10 cellular contexts compared by ENCODE assay signal in genomic region chr6:28351087-28351486, GRCh38. TPM values are rescaled to one million over a fixed set of nuclear protein-coding genes. Genes with fewer than 3 reads are reported as not detected.
DNase-seq lines count a peak whose midpoint lies in the region; TF ChIP-seq lines count a peak whose summit lies in the region.
"Had no signal": no experiment of that assay in that cellular context is flagged by ENCODE, and none has a peak within 500 bp of the region (broad histone marks: within the 10 kb centered on the region; RNA-seq: fewer than 3 reads in every experiment).

No MANE protein-coding gene starts in this region.

- no peak overlapping the region for H3K4me2 ChIP-seq in MM.1S (ENCODE audit: low read depth, low read length)

- peaks cover 14% of the 10 kb centered on the region for H3K79me2 ChIP-seq in MM.1S (ENCODE audit: low read length)

- WGBS in mesodermal cell (ENCODE audit: insufficient coverage in 2 of 2), 2 experiments = no CpG with 5 or more reads among the region's 2 CpGs

- intact Hi-C loops in A673 (cut with micrococcal nuclease; ENCODE audit: unreplicated experiment) = no loop called here

- H3K9me2 ChIP-seq in MM.1S (replicated peaks; ENCODE audit: insufficient read depth, low read length) = no peaks in the 10 kb centered on the region

- H4K20me1 ChIP-seq in MM.1S (ENCODE audit: insufficient read depth, low read length) = no peaks in the 10 kb centered on the region

- CTCF ChIA-PET in A673 (lab: Charles Lee) = no interaction called here

- no peaks in the 10 kb centered on the region for H3F3A ChIP-seq in MM.1S (ENCODE audit: insufficient read depth, low read length)

- POLR2A ChIA-PET in A673 (lab: Charles Lee; ENCODE audit: low non-redundant PET) = no interaction called here

- H3K36me3 ChIP-seq in A673 (ENCODE audit: insufficient read depth, low read length, poor library complexity, severe bottlenecking) = no peaks in the 10 kb centered on the region
- H3K36me3 ChIP-seq in adipocyte (ENCODE audit: control insufficient read depth, insufficient read depth, low read length, severe bottlenecking) = no peaks in the 10 kb centered on the region
- peaks cover 11% of the 10 kb centered on the region for H3K36me3 ChIP-seq in mesodermal cell (ENCODE audit: control insufficient read depth, insufficient read depth, low read length)
- no peaks in the 10 kb centered on the region for H3K36me3 ChIP-seq in MM.1S (replicated peaks; ENCODE audit: insufficient read depth, low read length)

- H2AFZ ChIP-seq in MM.1S (ENCODE audit: low read length) = no peak overlapping the region

- H3K4me1 ChIP-seq in A673 (ENCODE audit: insufficient read depth, low read length, poor library complexity, severe bottlenecking) = peaks cover 7% of the 10 kb centered on the region
- peaks cover 14% of the 10 kb centered on the region for H3K4me1 ChIP-seq in adipocyte (ENCODE audit: control insufficient read depth, insufficient read depth, low read length)
- no peaks in the 10 kb centered on the region for H3K4me1 ChIP-seq in mesodermal cell (ENCODE audit: control insufficient read depth, insufficient read depth, low read length, poor library complexity, severe bottlenecking)
- H3K4me1 ChIP-seq in MM.1S (ENCODE audit: low read length) = peaks cover 3% of the 10 kb centered on the region; the same call in 1 of the 2 replicates

- no peak overlapping the region for H3K9ac ChIP-seq in adipocyte (ENCODE audit: low read length)
- no peak overlapping the region for H3K9ac ChIP-seq in MM.1S (ENCODE audit: low read length)

- BruUV-seq in A673 (replicated peaks; lab: Mats Ljungman, UMichigan) = no TSS peak

- peaks cover 14% of the 10 kb centered on the region for H3K27me3 ChIP-seq in A673 (replicated peaks; ENCODE audit: insufficient read depth, low read depth, low read length, poor library complexity)
- peaks cover 8% of the 10 kb centered on the region for H3K27me3 ChIP-seq in adipocyte (replicated peaks; ENCODE audit: control insufficient read depth, insufficient read depth, low read length)
- peaks cover 4% of the 10 kb centered on the region; the same call in 1 of the 2 replicates for H3K27me3 ChIP-seq in MM.1S (replicated peaks; ENCODE audit: insufficient read depth, low read length)

- H3K9me3 ChIP-seq in A673 (ENCODE audit: low read depth, low read length, poor library complexity, severe bottlenecking) (no peaks in the 10 kb centered on the region), adipocyte (ENCODE audit: control insufficient read depth, low read length) (no peaks in the 10 kb centered on the region), mesodermal cell (ENCODE audit: control insufficient read depth, low read length) (no peaks in the 10 kb centered on the region), MM.1S (replicated peaks; ENCODE audit: insufficient read depth, low read length) (no peaks in the 10 kb centered on the region)

- H3K4me3 ChIP-seq in A673 (ENCODE audit: low read depth, low read length, poor library complexity, severe bottlenecking) (peak overlapping the region; percentile 91), adipocyte (ENCODE audit: low read length) (peak overlapping the region; percentile 97), mesodermal cell (ENCODE audit: extremely low read depth, insufficient read depth, low read length, poor library complexity, severe bottlenecking) (peak overlapping the region; percentile 69), MM.1S (ENCODE audit: low read length) (no peak overlapping the region)

- TF ChIP-seq CTCF in A673 (conservative IDR thresholded peaks at IDR 0.05; ENCODE audit: low read depth, low read length) (no peak), MM.1S (IDR thresholded peaks at IDR 0.05; ENCODE audit: low read length) (no peak)

- DNase-seq in A673 (ENCODE audit: low spot score) (no peak), H4 (ENCODE audit: low spot score) (peak; percentile 16), adipocyte (ENCODE audit: low read depth) (peak; percentile 8), NCI-H524 (lab: John Stamatoyannopoulos, UW) (no peak), GDM1 (lab: John Stamatoyannopoulos, UW) (no peak), SHP77 treated with DMSO at 0.1 percent for 48 hours (lab: John Stamatoyannopoulos, UW) (no peak), MM.1S (no peak)
- DNase-seq: activated CD4-positive, alpha-beta T cell treated with anti-CD3 and anti-CD28 coated beads for 48 hours; H7 had no signal

- H3K27ac ChIP-seq in A673 (ENCODE audit: low read depth, low read length, poor library complexity, severe bottlenecking) = peak overlapping the region; percentile 55
- no peak overlapping the region for H3K27ac ChIP-seq in mesodermal cell (ENCODE audit: low read depth, low read length, severe bottlenecking)
- no peak overlapping the region for H3K27ac ChIP-seq in MM.1S (ENCODE audit: low read length)

RNA-seq across cellular contexts. Expression of gene ZKSCAN3, which starts 1.3 kb away (rescaled TPM):
- total RNA-seq in A673 (2021) = 8.0 and 8.7 TPM in 2 replicates
- 3.7 and 4.1 TPM in 2 replicates for total RNA-seq in H4 (2014; rRNA removed; shearing (Covaris generic))
- polyA plus RNA-seq in mesodermal cell (2013, experiment 1 of 2) = 5.6 TPM
- 6.8 TPM for polyA plus RNA-seq in mesodermal cell (2013, experiment 2 of 2)

RNA-seq across cellular contexts. Expression of gene ZSCAN31, which starts 15.1 kb away (rescaled TPM):
- total RNA-seq in A673 (2021) = 3.5 and 4.3 TPM in 2 replicates
- 182 and 210 TPM in 2 replicates for total RNA-seq in H4 (2014; rRNA removed; shearing (Covaris generic))
- polyA plus RNA-seq in mesodermal cell (2013, experiment 1 of 2) = 2.9 TPM
- polyA plus RNA-seq in mesodermal cell (2013, experiment 2 of 2) = 2.8 TPM

RNA-seq across cellular contexts. Expression of gene ZSCAN12, which starts 48.5 kb away (rescaled TPM):
- 12.1 and 13.1 TPM in 2 replicates for total RNA-seq in A673 (2021)
- total RNA-seq in H4 (2014; rRNA removed; shearing (Covaris generic)) = 6.0 and 6.9 TPM in 2 replicates
- polyA plus RNA-seq in mesodermal cell (2013, experiment 1 of 2) = 7.1 TPM
- polyA plus RNA-seq in mesodermal cell (2013, experiment 2 of 2) = 7.5 TPM

Comparison
In these comparisons a context has a peak if more than half of its experiments do, and no peak if none do; other contexts are left out.
1. DNase-seq: peak in H4 (single experiment) and adipocyte (single experiment); none in A673 (single experiment), NCI-H524 (0 of 2), GDM1 (single experiment), SHP77 treated with DMSO at 0.1 percent for 48 hours (single experiment) and MM.1S (single experiment).
2. RNA of gene ZSCAN31, which starts 15.1 kb away (total RNA-seq): 182 to 210 TPM in H4; 3.5 to 4.3 TPM in A673; every median in the first group is over 10 times any median in the second.